Comparison of ENCODE assay signal across 8 cellular contexts in genomic region chr1:185674201-185674600, GRCh38. TPM values are rescaled to one million over a fixed set of nuclear protein-coding genes. Genes with fewer than 3 reads are reported as not detected.
DNase-seq lines count a peak whose midpoint lies in the region; ATAC-seq and TF ChIP-seq lines count a peak whose summit lies in the region.

No MANE protein-coding gene starts in this region.

- intact Hi-C loops in Right ventricle myocardium superior (cut with DNase I): loop anchor here (10.0 kb wide), 1 partner anchor 439 kb away; no protein-coding TSS in a partner anchor

- peaks cover 0 to 3% of the 10 kb centered on the region in 2 donors for H3K4me1 ChIP-seq in right atrium auricular region

- no peaks in the 10 kb centered on the region for H3K9me3 ChIP-seq in right atrium auricular region

- H3K4me3 ChIP-seq in right atrium auricular region: no peak overlapping the region

- no peaks in the 10 kb centered on the region for H3K27me3 ChIP-seq in right atrium auricular region

- H3K36me3 ChIP-seq in right atrium auricular region: no peaks in the 10 kb centered on the region

- peak; percentile 24 for ATAC-seq in Right ventricle myocardium superior (ENCODE audit: poor library complexity)

- no peak for TF ChIP-seq CTCF in right atrium auricular region (IDR thresholded peaks at IDR 0.05)

- H3K27ac ChIP-seq in right atrium auricular region: peak overlapping the region in 1 of 2 donors; percentile 2

- DNase-seq in Right ventricle myocardium superior: no peak
- no peak for DNase-seq in right atrium auricular region (ENCODE audit: low spot score)
- peak; percentile 42 for DNase-seq in HuH-7 (ENCODE audit: low spot score)
- DNase-seq in dermis microvascular lymphatic vessel endothelial cell (ENCODE audit: low read depth in 2 of 2): peak; percentile 85 to 94
- DNase-seq in NCI-H345 (lab: John Stamatoyannopoulos, UW): no peak
- no peak for DNase-seq in HUDEP-2 (lab: John Stamatoyannopoulos, UW; ENCODE audit: unreplicated experiment in 76 of 76)
- DNase-seq in glomerular visceral epithelial cell (ENCODE audit: extremely low spot score): no peak
- DNase-seq in activated CD4-positive, alpha-beta T cell treated with anti-CD3 and anti-CD28 coated beads, Interleukin-2, amount 50 U/mL, for 1 hour: no peak

RNA-seq across cellular contexts. Expression of gene HMCN1, which starts 60.0 kb away (rescaled TPM):
- 5.7 TPM for total RNA-seq in Right ventricle myocardium superior
- 10 to 100 TPM; 14.8 to 20.2 TPM for total RNA-seq in right atrium auricular region
- total RNA-seq in dermis microvascular lymphatic vessel endothelial cell: 4.0 and 21.5 TPM in 2 replicates

Comparison
In these comparisons a context has a peak if more than half of its experiments do, and no peak if none do; other contexts are left out.
1. DNase-seq: peak in HuH-7 (single experiment) and dermis microvascular lymphatic vessel endothelial cell (2 of 2); none in Right ventricle myocardium superior (single experiment), right atrium auricular region (single experiment), NCI-H345 (single experiment), HUDEP-2 (0 of 76), glomerular visceral epithelial cell (single experiment) and activated CD4-positive, alpha-beta T cell treated with anti-CD3 and anti-CD28 coated beads, Interleukin-2, amount 50 U/mL, for 1 hour (single experiment).